Comparison of ENCODE assay signal across 21 cellular contexts in the genomic region with DNA sequence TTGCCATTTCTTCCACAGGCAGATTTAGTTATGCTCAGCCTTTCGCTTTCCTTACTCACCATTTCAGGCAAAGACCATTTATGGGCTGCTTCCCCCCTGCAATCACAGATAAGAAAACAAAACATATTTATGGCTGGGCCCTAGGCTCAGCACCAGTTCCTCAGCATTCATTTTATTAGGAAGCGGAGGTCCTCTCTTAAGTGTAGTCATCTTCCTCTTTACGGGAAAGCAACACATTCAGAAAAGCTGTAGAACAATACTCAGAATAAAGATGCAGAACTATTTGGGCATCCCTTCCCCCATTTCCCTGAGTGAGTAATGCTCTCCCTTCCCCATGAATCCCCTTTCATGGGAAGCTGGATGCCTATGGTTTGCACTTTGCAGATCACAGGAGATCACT. TPM values are rescaled to one million over a fixed set of nuclear protein-coding genes. Genes with fewer than 3 reads are reported as not detected.
DNase-seq lines count a peak whose midpoint lies in the region; ATAC-seq, FAIRE-seq and TF ChIP-seq lines count a peak whose summit lies in the region.
"Had no signal": no experiment of that assay in that cellular context is flagged by ENCODE, and none has a peak within 500 bp of the region (broad histone marks: within the 10 kb centered on the region; RNA-seq: fewer than 3 reads in every experiment).

No MANE protein-coding gene starts in this region.

- intact Hi-C loops in IMR-90 (cut with micrococcal nuclease), result no loop called here
- intact Hi-C loops in mucosa of descending colon (cut with DNase I, micrococcal nuclease), result no loop called here

- H4K8ac ChIP-seq in IMR-90 (ENCODE audit: low read depth in 2 of 2, low read length in 2 of 2), result no peak overlapping the region
- no peak overlapping the region for H4K8ac ChIP-seq in H1 (ENCODE audit: extremely low read depth, insufficient read depth, low read length)

- H3K23ac ChIP-seq in IMR-90 (ENCODE audit: low read depth, low read length), result no peak overlapping the region
- H3K23ac ChIP-seq in H1 (ENCODE audit: insufficient read length), result no peak overlapping the region

- peaks cover 7% of the 10 kb centered on the region for H3K36me3 Mint-ChIP-seq in activated naive CD8-positive, alpha-beta T cell treated with anti-CD3 and anti-CD28 coated beads, Interleukin-2, amount 50 U/mL, for 24 hours (ENCODE audit: low read depth)

- H3K9me3 ChIP-seq in BLaER1 treated with 17β-estradiol and CSF1 and Interleukin-3, amounts not matched to agents 10 nM and 100 nM (replicated peaks in 1 of 11), result peaks cover 0 to 30% (median 0%) of the 10 kb centered on the region in 11 experiments; a peak in 13 of 22 replicates
- H3K9me3 ChIP-seq in IMR-90 (ENCODE audit: control insufficient read depth, insufficient read depth, low read length) (no peaks in the 10 kb centered on the region), H1 (ENCODE audit: insufficient read depth in 2 of 2, low read depth in 1 of 2, low read length in 1 of 2) (no peaks in the 10 kb centered on the region), mucosa of descending colon (no peaks in the 10 kb centered on the region)
- H3K9me3 ChIP-seq: Caco-2 had no signal

- POLR2A ChIA-PET in IMR-90 (lab: Charles Lee; ENCODE audit: unreplicated experiment), result no interaction called here
- POLR2A ChIA-PET in H1 (lab: Charles Lee; ENCODE audit: partially characterized antibody), result interaction anchor here (1.0 kb wide), 1 partner anchor 9 kb away, joined by 3 read pairs; no protein-coding TSS in a partner anchor

- H3K9ac ChIP-seq in BLaER1 treated with 17β-estradiol and CSF1 and Interleukin-3, amounts not matched to agents 10 nM and 100 nM, result peak overlapping the region in 7 of 11 experiments; percentile 36 to 68 (median 60); a peak in 10 of 22 replicates
- H3K9ac ChIP-seq in IMR-90 (ENCODE audit: low read depth, low read length) (no peak overlapping the region), H1 (replicated peaks in 1 of 4; ENCODE audit: extremely low read depth in 1 of 4, low read depth in 3 of 4, low read length in 3 of 4) (no peak overlapping the region)

- dilution Hi-C loops in IMR-90 (cut with HindIII; ENCODE audit: low sequenced_read_pairs, unreplicated experiment), result no loop called here

- peaks cover 6% of the 10 kb centered on the region for H3K27me3 Mint-ChIP-seq in activated naive CD8-positive, alpha-beta T cell treated with anti-CD3 and anti-CD28 coated beads, Interleukin-2, amount 50 U/mL, for 24 hours

- no peak overlapping the region for H2AK9ac ChIP-seq in IMR-90 (replicated peaks; ENCODE audit: low read depth, low read length, poor library complexity)

- ATAC-seq in IMR-90 (ENCODE audit: low read depth) (no peak), mucosa of descending colon (peak; percentile 14)
- no peak for ATAC-seq in activated naive CD8-positive, alpha-beta T cell treated with anti-CD3 and anti-CD28 coated beads, Interleukin-2, amount 50 U/mL, for 24 hours

- H3K9me3 Mint-ChIP-seq in activated naive CD8-positive, alpha-beta T cell treated with anti-CD3 and anti-CD28 coated beads, Interleukin-2, amount 50 U/mL, for 24 hours, result no peaks in the 10 kb centered on the region
- H3K9me3 Mint-ChIP-seq: HFFc6 had no signal

- no peak overlapping the region for H2AK5ac ChIP-seq in IMR-90 (ENCODE audit: low read depth, low read length)
- no peak overlapping the region for H2AK5ac ChIP-seq in H1 (ENCODE audit: low read depth, low read length)

- H3K14ac ChIP-seq in IMR-90 (replicated peaks; ENCODE audit: low read depth, low read length), result no peak overlapping the region
- H3K14ac ChIP-seq in H1 (ENCODE audit: insufficient read length), result no peak overlapping the region

- peaks cover 2% of the 10 kb centered on the region for H3K4me1 Mint-ChIP-seq in activated naive CD8-positive, alpha-beta T cell treated with anti-CD3 and anti-CD28 coated beads, Interleukin-2, amount 50 U/mL, for 24 hours

- H3K18ac ChIP-seq in IMR-90 (ENCODE audit: low read depth, low read length) (no peak overlapping the region), H1 (ENCODE audit: extremely low read depth, low read length) (no peak overlapping the region)

- H3K4me3 Mint-ChIP-seq in activated naive CD8-positive, alpha-beta T cell treated with anti-CD3 and anti-CD28 coated beads, Interleukin-2, amount 50 U/mL, for 24 hours, result no peak overlapping the region
- H3K4me3 Mint-ChIP-seq: HFFc6 had no signal

- no peak for TF ChIP-seq EP300 in H1 (IDR thresholded peaks at IDR 0.05; ENCODE audit: borderline replicate concordance in 1 of 2, low read depth in 2 of 2, low read length in 2 of 2)

- H2AFZ ChIP-seq in IMR-90 (replicated peaks; ENCODE audit: low read length, poor library complexity) (no peak overlapping the region), H1 (ENCODE audit: low read length) (no peak overlapping the region)

- no TSS peak for BruUV-seq in IMR-90 (replicated peaks; lab: Mats Ljungman, UMichigan)

- no peak overlapping the region for H3K27ac Mint-ChIP-seq in activated naive CD8-positive, alpha-beta T cell treated with anti-CD3 and anti-CD28 coated beads, Interleukin-2, amount 50 U/mL, for 24 hours
- H3K27ac Mint-ChIP-seq: HFFc6 had no signal

- in situ Hi-C loops in IMR-90 (cut with MboI; ENCODE audit: low sequenced_read_pairs), result no loop called here

- TF ChIP-seq RAD21 in IMR-90 (IDR thresholded peaks at IDR 0.05; ENCODE audit: low read length) (no peak), H1 (IDR thresholded peaks at IDR 0.05 in 1 of 2, conservative IDR thresholded peaks at IDR 0.05 in 1 of 2; ENCODE audit: low read depth in 2 of 2, low read length in 2 of 2) (no peak)

- no peak overlapping the region for H2BK20ac ChIP-seq in IMR-90 (ENCODE audit: low read depth, low read length)
- no peak overlapping the region for H2BK20ac ChIP-seq in H1 (ENCODE audit: low read length)

- peaks cover 10% of the 10 kb centered on the region for H3K9me1 ChIP-seq in IMR-90 (ENCODE audit: insufficient read depth, low read length)

- H2BK12ac ChIP-seq in H1 (ENCODE audit: low read depth, low read length), result no peak overlapping the region

- H2BK120ac ChIP-seq in IMR-90 (ENCODE audit: low read depth, low read length) (no peak overlapping the region), H1 (replicated peaks; ENCODE audit: low read depth, low read length) (no peak overlapping the region)

- peak overlapping the region in 10 of 11 experiments; percentile 46 to 93 (median 86); a peak in 21 of 22 replicates for H3K27ac ChIP-seq in BLaER1 treated with 17β-estradiol and CSF1 and Interleukin-3, amounts not matched to agents 10 nM and 100 nM
- H3K27ac ChIP-seq in IMR-90 (ENCODE audit: insufficient read depth, low read length) (no peak overlapping the region), H1 (ENCODE audit: low read depth, low read length) (no peak overlapping the region)
- H3K27ac ChIP-seq: HL-60 had no signal

- peak; percentile 55 for FAIRE-seq in H1 (lab: Jason Lieb, UNC)
- FAIRE-seq: RCC 7860 had no signal

- peaks cover 5 to 83% (median 67%) of the 10 kb centered on the region in 11 experiments; a peak in 21 of 22 replicates for H3K36me3 ChIP-seq in BLaER1 treated with 17β-estradiol and CSF1 and Interleukin-3, amounts not matched to agents 10 nM and 100 nM
- H3K36me3 ChIP-seq in IMR-90 (ENCODE audit: control insufficient read depth, insufficient read depth, low read length) (no peaks in the 10 kb centered on the region), H1 (ENCODE audit: control insufficient read depth in 2 of 4, insufficient read depth in 4 of 4, low read length in 3 of 4) (peaks cover 4 to 54% (median 31%) of the 10 kb centered on the region in 4 experiments; a peak in 6 of 8 replicates), mucosa of descending colon (ENCODE audit: low read depth) (no peaks in the 10 kb centered on the region)

- TF ChIP-seq CTCF in IMR-90 (conservative IDR thresholded peaks at IDR 0.05; ENCODE audit: low read depth, low read length) (no peak), H1 (IDR thresholded peaks at IDR 0.05; ENCODE audit: control extremely low read depth in 1 of 3, insufficient read depth in 1 of 3, low read depth in 1 of 3, low read length in 3 of 3) (no peak), mucosa of descending colon (IDR thresholded peaks at IDR 0.05) (no peak)

- CTCF ChIA-PET in IMR-90 (lab: Yijun Ruan, JAX) (no interaction called here), H1 (lab: Charles Lee; ENCODE audit: partially characterized antibody) (no interaction called here)

- H3K4me3 ChIP-seq in BLaER1 treated with 17β-estradiol and CSF1 and Interleukin-3, amounts not matched to agents 10 nM and 100 nM, result no peak overlapping the region
- H3K4me3 ChIP-seq in IMR-90 (ENCODE audit: insufficient read depth, low read depth, low read length), result no peak overlapping the region
- H3K4me3 ChIP-seq in H1 (ENCODE audit: extremely low read depth in 1 of 4, insufficient read depth in 2 of 4, low read depth in 3 of 4, low read length in 4 of 4), result no peak overlapping the region
- H3K4me3 ChIP-seq in mucosa of descending colon, result no peak overlapping the region

- peaks cover 33 to 71% (median 50%) of the 10 kb centered on the region in 10 experiments for H3K4me1 ChIP-seq in BLaER1 treated with 17β-estradiol and CSF1 and Interleukin-3, amounts not matched to agents 10 nM and 100 nM
- no peaks in the 10 kb centered on the region; the same call in 1 of the 2 replicates for H3K4me1 ChIP-seq in IMR-90 (ENCODE audit: control insufficient read depth, insufficient read depth, low read length)
- H3K4me1 ChIP-seq in H1 (replicated peaks in 1 of 4; ENCODE audit: control insufficient read depth in 3 of 4, insufficient read depth in 4 of 4, low read length in 3 of 4), result peaks cover 0 to 10% (median 7%) of the 10 kb centered on the region in 4 experiments
- no peaks in the 10 kb centered on the region for H3K4me1 ChIP-seq in mucosa of descending colon (ENCODE audit: low read depth)
- H3K4me1 ChIP-seq: Caco-2 had no signal

- no peak overlapping the region for H4K91ac ChIP-seq in IMR-90 (ENCODE audit: insufficient read depth, low read depth, low read length)
- H4K91ac ChIP-seq in H1 (replicated peaks; ENCODE audit: insufficient read length, low read length), result no peak overlapping the region

- WGBS in IMR-90 (ENCODE audit: extremely low coverage in 2 of 2, insufficient read length in 1 of 2), 2 experiments, result no CpG with 5 or more reads among the region's 3 CpGs
- WGBS in H1 (ENCODE audit: extremely low coverage in 1 of 2, insufficient coverage in 1 of 2, insufficient read length in 1 of 2, insufficient replicate concordance in 2 of 2, low coverage in 1 of 2, low lambda C conversion rate in 2 of 2, missing lambda C conversion rate in 1 of 2), 2 experiments, result 89% methylated on average over 3 of the region's 3 CpGs; no CpG with 5 or more reads in 1 of the 2 experiments

- TF ChIP-seq POLR2A in IMR-90 (IDR thresholded peaks at IDR 0.05; ENCODE audit: low read depth, low read length) (no peak), H1 (IDR thresholded peaks at IDR 0.05; ENCODE audit: control extremely low read depth in 1 of 2, low read depth in 2 of 2, low read length in 2 of 2) (no peak)

- H3K79me1 ChIP-seq in IMR-90 (ENCODE audit: low read depth in 1 of 2, low read length in 2 of 2) (peaks cover 11 to 28% of the 10 kb centered on the region in 2 experiments), H1 (ENCODE audit: low read depth, low read length) (0 out of 2 replicates have a peak, but pooled peaks cover 2% of the 10 kb centered on the region)

- H3K79me2 ChIP-seq in H1 (ENCODE audit: control insufficient read depth in 1 of 2, insufficient read depth in 2 of 2, low read length in 2 of 2), result peaks cover 0 to 64% of the 10 kb centered on the region in 2 experiments; a peak in 3 of 4 replicates

- H2BK5ac ChIP-seq in IMR-90 (ENCODE audit: low read depth, low read length, poor library complexity, severe bottlenecking), result no peak overlapping the region
- no peak overlapping the region for H2BK5ac ChIP-seq in H1 (ENCODE audit: low read depth, low read length)

- H3K4me2 ChIP-seq in BLaER1 treated with 17β-estradiol and CSF1 and Interleukin-3, amounts not matched to agents 10 nM and 100 nM, result peak overlapping the region in 8 of 11 experiments; percentile 41 to 91 (median 70); a peak in 16 of 22 replicates
- H3K4me2 ChIP-seq in IMR-90 (ENCODE audit: low read depth, low read length) (peak overlapping the region; percentile 15; the same call in 1 of the 2 replicates), H1 (ENCODE audit: insufficient read depth in 1 of 2, low read depth in 2 of 2, low read length in 2 of 2) (no peak overlapping the region)

- no peak overlapping the region for H4K5ac ChIP-seq in IMR-90 (ENCODE audit: low read depth, low read length)
- H4K5ac ChIP-seq in H1 (ENCODE audit: insufficient read length, low read depth, low read length), result no peak overlapping the region

- H3K56ac ChIP-seq in IMR-90 (ENCODE audit: extremely low read depth, insufficient read depth, low read length) (no peak overlapping the region), H1 (replicated peaks; ENCODE audit: insufficient read length, low read depth, low read length) (no peak overlapping the region)

- H4K20me1 ChIP-seq in BLaER1 treated with 17β-estradiol and CSF1 and Interleukin-3, amounts not matched to agents 10 nM and 100 nM, result peaks cover 0 to 30% (median 0%) of the 10 kb centered on the region in 11 experiments; a peak in 3 of 22 replicates
- H4K20me1 ChIP-seq in IMR-90 (ENCODE audit: insufficient read depth, low read length) (no peaks in the 10 kb centered on the region), H1 (replicated peaks in 1 of 2; ENCODE audit: control insufficient read depth in 1 of 2, insufficient read depth in 2 of 2, low read length in 2 of 2) (peaks cover 0 to 9% of the 10 kb centered on the region in 2 experiments)

- H3K4ac ChIP-seq in IMR-90 (ENCODE audit: low read depth, low read length), result no peak overlapping the region
- no peak overlapping the region for H3K4ac ChIP-seq in H1 (replicated peaks; ENCODE audit: insufficient read length, low read depth, low read length)

- H3K23me2 ChIP-seq in H1 (ENCODE audit: low read depth, low read length), result no peaks in the 10 kb centered on the region

- H3K27me3 ChIP-seq in BLaER1 treated with 17β-estradiol and CSF1 and Interleukin-3, amounts not matched to agents 10 nM and 100 nM, result no peaks in the 10 kb centered on the region
- H3K27me3 ChIP-seq in IMR-90 (ENCODE audit: control insufficient read depth, insufficient read depth, low read length) (no peaks in the 10 kb centered on the region), H1 (replicated peaks in 1 of 4; ENCODE audit: control insufficient read depth in 3 of 4, extremely low read depth in 1 of 4, insufficient read depth in 3 of 4, low read length in 3 of 4) (no peaks in the 10 kb centered on the region)

- DNase-seq in IMR-90 (no peak), H1 (ENCODE audit: low read depth in 1 of 2, low spot score in 2 of 2) (no peak), mucosa of descending colon (no peak), midbrain (lab: John Stamatoyannopoulos, UW) (no peak), H4 (ENCODE audit: low spot score) (no peak), ureter (ENCODE audit: low spot score) (no peak)
- DNase-seq in activated naive CD8-positive, alpha-beta T cell treated with anti-CD3 and anti-CD28 coated beads, Interleukin-2, amount 50 U/mL, for 24 hours, result no peak
- DNase-seq: 8988T, C1 segment of cervical spinal cord, Caco-2, DMS53, HFFc6, MM.1S, NCI-H1105 treated with DMSO at 0.1 percent for 48 hours, NCI-H187 treated with DMSO at 0.1 percent for 48 hours, NCI-H2171 treated with DMSO at 0.1 percent for 48 hours, NCI-H524, SHP77 had no signal

- H2BK15ac ChIP-seq in IMR-90 (ENCODE audit: low read depth, low read length), result no peak overlapping the region
- no peak overlapping the region for H2BK15ac ChIP-seq in H1 (ENCODE audit: low read length)

RNA-seq across cellular contexts. Expression of gene FLT1, which starts 27.9 kb away (rescaled TPM):
- 10.0 and 10.4 TPM in 2 replicates for total RNA-seq in IMR-90 (2012; rRNA removed)
- 4.4 and 4.5 TPM in 2 replicates for polyA plus RNA-seq in IMR-90 (2012; rRNA removed)
- 1.6 and 2.5 TPM in 2 replicates for polyA plus RNA-seq in IMR-90 (2012; cell fraction: cytosol; rRNA removed)
- 1.3 and 3.9 TPM in 2 replicates for polyA plus RNA-seq in IMR-90 (2012; cell fraction: nucleus; rRNA removed; ENCODE audit: low replicate concordance)
- 82.1 and 90.2 TPM in 2 replicates for total RNA-seq in H1 (2021; fragmentation: NEBNext Ultra II Directional; extraction: Animal tissue kit (Norgen Biotek cat#: 25700))
- polyA plus RNA-seq in H1 (2011; rRNA removed), result 19.7 and 25.3 TPM in 2 replicates
- 23.1 TPM for polyA plus RNA-seq in H1 (2011; cell fraction: cytosol; rRNA removed)
- 64.4 TPM for polyA plus RNA-seq in H1 (2011; cell fraction: nucleus; rRNA removed)
- polyA plus RNA-seq in H1 (2012, experiment 1 of 2), result 31.7 to 56.7 TPM (median 41.7 TPM) in 4 replicates
- polyA plus RNA-seq in H1 (2012, experiment 2 of 2), result 3.4 TPM
- polyA plus RNA-seq in H1 (2013, experiment 1 of 2), result 79.6 TPM
- polyA plus RNA-seq in H1 (2013, experiment 2 of 2), result 76.6 TPM
- polyA minus RNA-seq in H1 (2011; rRNA and poly(A)+ RNA removed), result 73.4 and 80.6 TPM in 2 replicates
- 41.2 TPM for polyA minus RNA-seq in H1 (2011; cell fraction: cytosol; rRNA and poly(A)+ RNA removed)
- 70.9 TPM for polyA minus RNA-seq in H1 (2011; cell fraction: nucleus; rRNA and poly(A)+ RNA removed)
- 1 to 10 TPM; 3.8 to 9.2 (median 4.0) TPM for total RNA-seq in mucosa of descending colon
- total RNA-seq in H4 (2014; rRNA removed; shearing (Covaris generic)), result 0.25 and 0.43 TPM in 2 replicates
- 51.1 TPM for total RNA-seq in ureter

Comparison
In these comparisons a context has a peak if more than half of its experiments do, and no peak if none do; other contexts are left out.
1. H3K27ac ChIP-seq: peak in BLaER1 treated with 17β-estradiol and CSF1 and Interleukin-3, amounts not matched to agents 10 nM and 100 nM (10 of 11); none in IMR-90 (single experiment) and H1 (single experiment).
2. H3K4me2 ChIP-seq: peak in BLaER1 treated with 17β-estradiol and CSF1 and Interleukin-3, amounts not matched to agents 10 nM and 100 nM (8 of 11) and IMR-90 (single experiment); none in H1 (0 of 2).
3. H3K9ac ChIP-seq: peak in BLaER1 treated with 17β-estradiol and CSF1 and Interleukin-3, amounts not matched to agents 10 nM and 100 nM (7 of 11); none in IMR-90 (single experiment) and H1 (0 of 4).